ENCODE assay signal across 17 cellular contexts in the genomic region with DNA sequence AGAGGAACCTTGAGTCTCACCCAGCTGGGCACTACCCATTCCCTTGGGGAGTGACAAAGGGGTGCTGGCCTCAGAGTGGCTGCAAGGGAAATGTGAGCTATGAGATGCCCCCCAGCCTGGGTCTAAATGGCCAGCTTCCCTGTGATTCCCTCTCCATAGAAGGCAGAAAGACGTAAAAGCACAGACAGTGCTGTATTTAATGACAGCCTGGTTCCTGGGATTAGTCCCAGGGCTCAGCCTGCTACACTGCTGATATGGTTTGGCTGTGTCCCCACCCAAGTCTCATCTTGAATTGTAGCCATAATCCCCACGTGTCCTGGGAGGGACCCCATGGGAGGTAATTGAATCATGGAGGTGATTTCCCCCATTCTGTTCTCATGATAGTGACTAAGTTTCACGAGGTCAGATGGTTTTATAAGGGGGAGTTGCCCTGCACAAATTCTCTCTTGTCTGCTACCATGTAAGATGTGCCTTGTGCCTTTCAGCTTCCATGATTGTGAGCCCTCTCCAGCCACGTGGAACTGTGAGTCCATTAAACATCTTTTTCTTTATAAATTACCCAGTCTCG. TPM values are rescaled to one million over a fixed set of nuclear protein-coding genes. Genes with fewer than 3 reads are reported as not detected.
DNase-seq lines count a peak whose midpoint lies in the region; ATAC-seq and TF ChIP-seq lines count a peak whose summit lies in the region.
"Had no signal": no experiment of that assay in that cellular context is flagged by ENCODE, and none has a peak within 500 bp of the region (broad histone marks: within the 10 kb centered on the region; RNA-seq: fewer than 3 reads in every experiment).

No MANE protein-coding gene starts in this region.

- no peak overlapping the region for H2AFZ ChIP-seq in hepatocyte

- peaks cover 0 to 7% of the 10 kb centered on the region in 2 donors for H3K4me1 ChIP-seq in right atrium auricular region
- peaks cover 5% of the 10 kb centered on the region for H3K4me1 ChIP-seq in hepatocyte (ENCODE audit: insufficient read depth)

- 61% methylated on average over 5 of the region's 5 CpGs for WGBS in hepatocyte (ENCODE audit: low lambda C conversion rate, missing lambda C conversion rate)

- intact Hi-C loops in Right ventricle myocardium inferior (cut with DNase I), result no loop called here

- H3K4me2 ChIP-seq in hepatocyte, result peak overlapping the region; percentile 65

- H3K36me3 ChIP-seq in right atrium auricular region (no peaks in the 10 kb centered on the region), hepatocyte (replicated peaks; ENCODE audit: insufficient read depth, low read depth) (no peaks in the 10 kb centered on the region)

- H3K9me3 ChIP-seq in right atrium auricular region (no peaks in the 10 kb centered on the region), hepatocyte (ENCODE audit: low read depth) (no peaks in the 10 kb centered on the region)

- H3K9me2 ChIP-seq in hepatocyte (replicated peaks; ENCODE audit: insufficient read depth), result no peaks in the 10 kb centered on the region

- ATAC-seq in Right ventricle myocardium inferior, result peak; percentile 61
- no peak for ATAC-seq in GM21723 (IDR thresholded peaks at IDR 0.05; ENCODE audit: unreplicated experiment)
- ATAC-seq: HCT116 had no signal

- H3K27me3 ChIP-seq in right atrium auricular region (no peaks in the 10 kb centered on the region), hepatocyte (no peaks in the 10 kb centered on the region)

- H3K79me2 ChIP-seq in hepatocyte, result no peaks in the 10 kb centered on the region

- TF ChIP-seq CTCF in right atrium auricular region (IDR thresholded peaks at IDR 0.05) (no peak), hepatocyte (IDR thresholded peaks at IDR 0.05; ENCODE audit: poor library complexity) (no peak)

- H3K27ac ChIP-seq in right atrium auricular region (no peak overlapping the region), hepatocyte (no peak overlapping the region), substantia nigra (ENCODE audit: low read depth, low read length, poor library complexity, severe bottlenecking) (peak overlapping the region; percentile 21)
- H3K27ac ChIP-seq: C4-2B had no signal

- DNase-seq in Right ventricle myocardium inferior (ENCODE audit: missing footprints), result no peak
- no peak for DNase-seq in right atrium auricular region (ENCODE audit: low spot score)
- peak; percentile 23 for DNase-seq in NCI-H82 treated with DMSO at 0.1 percent for 48 hours (lab: John Stamatoyannopoulos, UW; ENCODE audit: unreplicated experiment)
- no peak for DNase-seq in hepatocyte (ENCODE audit: low spot score)
- DNase-seq in substantia nigra (lab: John Stamatoyannopoulos, UW), result peak in 1 of 49 donors; percentile 27
- DNase-seq in stimulated activated CD8-positive, alpha-beta memory T cell treated with anti-CD3 and anti-CD28 coated beads, Interleukin-4, amount 100 ng/mL, for 48 hours, result no peak
- DNase-seq in stimulated activated CD4-positive, alpha-beta T cell treated with anti-CD3 and anti-CD28 coated beads, Interleukin-4, amount 100 ng/mL, for 1 hour, result no peak
- DNase-seq: NCI-H1436 treated with DMSO at 0.1 percent for 48 hours, NCI-H2081, NCI-H226, SHP77 had no signal

- H4K20me1 ChIP-seq in hepatocyte (ENCODE audit: insufficient read depth, poor library complexity, severe bottlenecking), result no peaks in the 10 kb centered on the region

- H3K4me3 ChIP-seq in right atrium auricular region (no peak overlapping the region), hepatocyte (no peak overlapping the region)

RNA-seq across cellular contexts. Expression of a gene that starts 23.9 kb away (rescaled TPM):
- total RNA-seq in Right ventricle myocardium inferior, result not detected
- total RNA-seq in right atrium auricular region, result not detected
- 0.12 and 0.23 TPM in 2 replicates for total RNA-seq in hepatocyte
- 0.28 TPM in 2 replicates for polyA plus RNA-seq in hepatocyte
- total RNA-seq: HT-29, LHCN-M2 had no signal
- polyA plus RNA-seq: IgD-negative memory B cell had no signal
